ENCODE assay signal across 29 cellular contexts in the genomic region with DNA sequence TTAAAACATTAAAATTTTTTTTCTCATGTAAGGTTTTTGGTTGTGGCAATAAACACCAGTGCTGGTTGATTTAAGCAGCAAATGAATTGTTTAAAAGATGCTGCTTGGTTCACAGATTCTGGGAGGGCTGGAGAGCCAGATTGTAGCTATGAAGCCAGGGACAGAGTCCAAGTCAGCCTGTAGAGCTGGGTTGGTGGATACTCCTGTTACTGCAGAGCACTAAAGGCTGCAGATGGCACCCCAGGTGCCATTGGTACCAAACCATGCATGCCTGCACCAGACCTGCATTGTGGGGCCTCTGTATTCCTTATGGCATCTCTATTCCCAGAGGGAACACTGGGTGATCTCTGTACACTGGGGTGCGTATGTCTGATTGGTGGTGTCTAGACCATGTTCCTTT.
"Had no signal": no experiment of that assay in that cellular context is flagged by ENCODE, and none has a peak within 500 bp of the region (broad histone marks: within the 10 kb centered on the region; RNA-seq: fewer than 3 reads in every experiment).

No MANE protein-coding gene starts in this region.

- H3K9me3 Mint-ChIP-seq: activated CD4-positive, alpha-beta T cell treated with anti-CD3 and anti-CD28 coated beads, Interleukin-2, amount 10 ng/mL, durations not matched to agents 7 days and 5 days had no signal

- DNase-seq: activated CD4-positive, alpha-beta T cell treated with anti-CD3 and anti-CD28 coated beads, Interleukin-2, amount 10 ng/mL, durations not matched to agents 7 days and 5 days; activated CD4-positive, CD25-positive, alpha-beta regulatory T cell treated with anti-CD3 and anti-CD28 coated beads, Interleukin-2, amount 50 U/mL, for 72 hours; activated CD8-positive, alpha-beta T cell treated with anti-CD3 and anti-CD28 coated beads for 36 hours; activated gamma-delta T cell treated with Interleukin-2 at 50 U/mL for 16 hours; activated T-cell treated with anti-CD3 and anti-CD28 coated beads, Interleukin-2, amount 50 U/mL, for 4 hours; central memory CD4-positive, alpha-beta T cell; cortex of kidney; foreskin keratinocyte; heart left ventricle; naive B cell; ovary; retina; sigmoid colon; stimulated activated CD4-positive, alpha-beta T cell treated with anti-CD3 and anti-CD28 coated beads, Interleukin-1b, Interleukin-23, amount 100 ng/mL, for 48 hours; stimulated activated CD4-positive, alpha-beta T cell treated with anti-CD3 and anti-CD28 coated beads, Interleukin-4, amount 100 ng/mL, for 4 hours; stimulated activated CD8-positive, alpha-beta memory T cell treated with anti-CD3 and anti-CD28 coated beads, Interleukin-4, amount 100 ng/mL, for 48 hours; stomach; T-helper 17 cell; T1000; tibial artery; WERI-Rb-1 had no signal

- H3K4me3 Mint-ChIP-seq: activated CD4-positive, alpha-beta T cell treated with anti-CD3 and anti-CD28 coated beads, Interleukin-2, amount 10 ng/mL, durations not matched to agents 7 days and 5 days; activated CD8-positive, alpha-beta T cell treated with anti-CD3 and anti-CD28 coated beads for 36 hours; activated T-cell treated with anti-CD3 and anti-CD28 coated beads, Interleukin-2, amount 50 U/mL, for 4 hours; activated T-helper 17 cell treated with anti-CD3 and anti-CD28 coated beads, Interleukin-2, amount 50 U/mL, for 72 hours; mesothelial cell of epicardium; naive B cell; stimulated activated memory B cell treated with anti-CD40 and anti-IgM and Interleukin-4, amounts not matched to agents 10 μg/mL and 1 μg/mL and 100 μg/mL, for 72 hours; T-helper 17 cell had no signal

- ATAC-seq: activated CD8-positive, alpha-beta T cell treated with anti-CD3 and anti-CD28 coated beads for 36 hours; activated naive CD4-positive, alpha-beta T cell treated with anti-CD3 and anti-CD28 coated beads, Interleukin-2, amount 50 U/mL, for 72 hours; activated T-cell treated with anti-CD3 and anti-CD28 coated beads, Interleukin-2, amount 50 U/mL, for 4 hours; activated T-helper 17 cell treated with anti-CD3 and anti-CD28 coated beads, Interleukin-2, amount 50 U/mL, for 72 hours; foreskin keratinocyte; stimulated activated memory B cell treated with anti-CD40 and anti-IgM and Interleukin-4, amounts not matched to agents 10 μg/mL and 1 μg/mL and 100 μg/mL, for 72 hours; T-helper 17 cell had no signal

- H3K4me1 Mint-ChIP-seq: activated CD4-positive, alpha-beta T cell treated with anti-CD3 and anti-CD28 coated beads, Interleukin-2, amount 10 ng/mL, durations not matched to agents 7 days and 5 days; activated T-helper 17 cell treated with anti-CD3 and anti-CD28 coated beads, Interleukin-2, amount 50 U/mL, for 72 hours; T-helper 17 cell had no signal

- H3K27me3 ChIP-seq: ascending aorta, esophagus muscularis mucosa, ovary, sigmoid colon had no signal

- H3K36me3 ChIP-seq: ascending aorta, esophagus muscularis mucosa, heart left ventricle, ovary, prostate gland, sigmoid colon, stomach, tibial artery, WERI-Rb-1 had no signal

- H3K4me1 ChIP-seq: ascending aorta, esophagus muscularis mucosa, foreskin keratinocyte, prostate gland, sigmoid colon, tibial artery had no signal

- H3K27ac Mint-ChIP-seq: activated CD4-positive, alpha-beta T cell treated with anti-CD3 and anti-CD28 coated beads, Interleukin-2, amount 10 ng/mL, durations not matched to agents 7 days and 5 days; activated CD8-positive, alpha-beta T cell treated with anti-CD3 and anti-CD28 coated beads for 36 hours; activated naive CD4-positive, alpha-beta T cell treated with anti-CD3 and anti-CD28 coated beads, Interleukin-2, amount 50 U/mL, for 72 hours; activated T-helper 17 cell treated with anti-CD3 and anti-CD28 coated beads, Interleukin-2, amount 50 U/mL, for 72 hours; stimulated activated memory B cell treated with anti-CD40 and anti-IgM and Interleukin-4, amounts not matched to agents 10 μg/mL and 1 μg/mL and 100 μg/mL, for 72 hours; T-helper 17 cell had no signal

- H3K27ac ChIP-seq: ascending aorta, esophagus muscularis mucosa, foreskin keratinocyte, heart left ventricle, ovary, prostate gland, sigmoid colon, stomach, tibial artery, WERI-Rb-1 had no signal

- H3K4me3 ChIP-seq: ascending aorta, esophagus muscularis mucosa, heart left ventricle, ovary, prostate gland, sigmoid colon, smooth muscle cell, stomach, tibial artery had no signal

- H3K9me3 ChIP-seq: ascending aorta, ovary, prostate gland, sigmoid colon, tibial artery had no signal
